Comparison of ENCODE assay signal across 19 cellular contexts in the genomic region with DNA sequence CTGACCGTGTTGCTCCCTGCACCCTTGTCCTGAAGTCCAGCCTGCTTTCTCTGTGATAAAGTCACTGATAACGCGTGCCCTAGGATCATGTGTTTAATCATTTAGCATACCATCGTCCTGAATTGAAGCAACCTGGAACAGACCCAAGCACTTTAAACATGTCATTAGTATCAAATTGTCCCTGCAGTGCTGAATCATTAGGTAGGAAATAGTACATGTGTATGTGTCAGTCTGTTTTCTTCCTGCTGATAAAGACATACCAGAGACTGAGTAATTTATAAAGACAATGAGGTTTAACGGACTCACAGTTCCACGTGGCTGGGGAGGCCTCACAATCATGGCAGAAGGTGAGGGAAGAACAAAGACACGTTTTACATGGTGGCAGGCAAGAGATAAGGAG. TPM values are rescaled to one million over a fixed set of nuclear protein-coding genes. Genes with fewer than 3 reads are reported as not detected.
DNase-seq lines count a peak whose midpoint lies in the region; ATAC-seq, FAIRE-seq and TF ChIP-seq lines count a peak whose summit lies in the region.
"Had no signal": no experiment of that assay in that cellular context is flagged by ENCODE, and none has a peak within 500 bp of the region (broad histone marks: within the 10 kb centered on the region; RNA-seq: fewer than 3 reads in every experiment).

No MANE protein-coding gene starts in this region.

- H3K27ac Mint-ChIP-seq in astrocyte (ENCODE audit: unreplicated experiment) (no peak overlapping the region), progenitor cell of endocrine pancreas (no peak overlapping the region)
- H3K27ac Mint-ChIP-seq: B cell; CD4-positive, CD25-positive, alpha-beta regulatory T cell had no signal

- FAIRE-seq in astrocyte (lab: Jason Lieb, UNC): no peak

- H3K9me3 ChIP-seq in astrocyte (ENCODE audit: insufficient read depth, low read depth, low read length): no peaks in the 10 kb centered on the region
- no peaks in the 10 kb centered on the region for H3K9me3 ChIP-seq in left ventricle myocardium inferior (replicated peaks)

- H3K4me1 ChIP-seq in astrocyte (ENCODE audit: insufficient read depth, low read length) (no peaks in the 10 kb centered on the region), left ventricle myocardium inferior (peaks cover 38% of the 10 kb centered on the region)

- H3K27me3 ChIP-seq in astrocyte (ENCODE audit: insufficient read depth, low read length) (peaks cover 4% of the 10 kb centered on the region), left ventricle myocardium inferior (ENCODE audit: low read depth) (peaks cover 30% of the 10 kb centered on the region)

- no peak overlapping the region for H2AFZ ChIP-seq in astrocyte (ENCODE audit: low read depth, low read length)

- no peak overlapping the region for H3K4me3 ChIP-seq in astrocyte (ENCODE audit: insufficient read depth, low read depth, low read length)
- peak overlapping the region; percentile 67 for H3K4me3 ChIP-seq in left ventricle myocardium inferior
- H3K4me3 ChIP-seq: SK-N-MC had no signal

- intact Hi-C loops in Right ventricle myocardium inferior (cut with DNase I): no loop called here
- intact Hi-C loops in cardiac septum (cut with DNase I): no loop called here
- intact Hi-C loops in left ventricle myocardium inferior (cut with micrococcal nuclease): no loop called here
- intact Hi-C loops in head of caudate nucleus (cut with DNase I): no loop called here

- no peak overlapping the region for H3K4me3 Mint-ChIP-seq in astrocyte (ENCODE audit: unreplicated experiment)
- no peak overlapping the region for H3K4me3 Mint-ChIP-seq in progenitor cell of endocrine pancreas (ENCODE audit: low read depth)
- H3K4me3 Mint-ChIP-seq: B cell had no signal

- no peak overlapping the region for H3K9ac ChIP-seq in astrocyte (ENCODE audit: low read length)

- H3K4me2 ChIP-seq in astrocyte (ENCODE audit: low read length): no peak overlapping the region

- no peaks in the 10 kb centered on the region for H4K20me1 ChIP-seq in astrocyte (ENCODE audit: insufficient read depth, low read length)

- ATAC-seq in Right ventricle myocardium inferior: peak; percentile 20

- DNase-seq in Right ventricle myocardium inferior (ENCODE audit: missing footprints) (no peak), cardiac septum (ENCODE audit: low spot score) (no peak), astrocyte (ENCODE audit: low read depth) (peak; percentile 20), left ventricle myocardium inferior (no peak), glomerular visceral epithelial cell (ENCODE audit: extremely low spot score) (no peak), retina (no peak), progenitor cell of endocrine pancreas (ENCODE audit: low spot score, unreplicated experiment) (no peak), head of caudate nucleus (no peak)
- DNase-seq: 8988T; CD4-positive, CD25-positive, alpha-beta regulatory T cell; H7; KG1; MV-4-11; NCI-H1417; NCI-H187 treated with DMSO at 0.1 percent for 48 hours; NCI-H345; NCI-H524 treated with DMSO at 0.1 percent for 48 hours had no signal

- H3K9me3 Mint-ChIP-seq in astrocyte (ENCODE audit: unreplicated experiment) (peaks cover 8% of the 10 kb centered on the region), progenitor cell of endocrine pancreas (ENCODE audit: low read depth) (peaks cover 5% of the 10 kb centered on the region)

- TF ChIP-seq CTCF in astrocyte (IDR thresholded peaks at IDR 0.05; ENCODE audit: insufficient read depth, low read depth, low read length) (no peak), left ventricle myocardium inferior (IDR thresholded peaks at IDR 0.05; ENCODE audit: borderline replicate concordance) (no peak), progenitor cell of endocrine pancreas (IDR thresholded peaks at IDR 0.05; ENCODE audit: unreplicated experiment) (no peak)

- H3K4me1 Mint-ChIP-seq in astrocyte (ENCODE audit: low read depth, unreplicated experiment): no peaks in the 10 kb centered on the region
- H3K4me1 Mint-ChIP-seq in progenitor cell of endocrine pancreas (ENCODE audit: low read depth): no peaks in the 10 kb centered on the region
- H3K4me1 Mint-ChIP-seq: B cell; CD4-positive, CD25-positive, alpha-beta regulatory T cell had no signal

- H3K36me3 ChIP-seq in astrocyte (ENCODE audit: insufficient read depth, low read length) (no peaks in the 10 kb centered on the region), left ventricle myocardium inferior (no peaks in the 10 kb centered on the region)

- H3K36me3 Mint-ChIP-seq in astrocyte (ENCODE audit: low read depth, unreplicated experiment) (peaks cover 2% of the 10 kb centered on the region), progenitor cell of endocrine pancreas (ENCODE audit: insufficient read depth) (no peaks in the 10 kb centered on the region)
- H3K36me3 Mint-ChIP-seq: CD4-positive, CD25-positive, alpha-beta regulatory T cell had no signal

- H3K79me2 ChIP-seq in astrocyte (ENCODE audit: insufficient read depth, low read length): no peaks in the 10 kb centered on the region

- H3K27ac ChIP-seq in astrocyte (ENCODE audit: low read depth, low read length): no peak overlapping the region
- peak overlapping the region; percentile 80 for H3K27ac ChIP-seq in left ventricle myocardium inferior (replicated peaks)
- H3K27ac ChIP-seq: SK-N-MC had no signal

- H3K27me3 Mint-ChIP-seq in astrocyte (ENCODE audit: low read depth, unreplicated experiment): peaks cover 46% of the 10 kb centered on the region
- peaks cover 39% of the 10 kb centered on the region for H3K27me3 Mint-ChIP-seq in progenitor cell of endocrine pancreas
- H3K27me3 Mint-ChIP-seq: CD4-positive, CD25-positive, alpha-beta regulatory T cell had no signal

RNA-seq across cellular contexts. Expression of gene ASB18, which starts 2.8 kb away (rescaled TPM):
- 4.6 TPM for total RNA-seq in Right ventricle myocardium inferior
- total RNA-seq in cardiac septum: 44.4 TPM
- not detected in 2 replicates for total RNA-seq in astrocyte
- total RNA-seq in left ventricle myocardium inferior: 11.3 TPM
- total RNA-seq in progenitor cell of endocrine pancreas: not detected in 2 replicates
- total RNA-seq: B cell; CD4-positive, CD25-positive, alpha-beta regulatory T cell; H7 had no signal
